ENCODE assay signal across 8 cellular contexts in the genomic region with DNA sequence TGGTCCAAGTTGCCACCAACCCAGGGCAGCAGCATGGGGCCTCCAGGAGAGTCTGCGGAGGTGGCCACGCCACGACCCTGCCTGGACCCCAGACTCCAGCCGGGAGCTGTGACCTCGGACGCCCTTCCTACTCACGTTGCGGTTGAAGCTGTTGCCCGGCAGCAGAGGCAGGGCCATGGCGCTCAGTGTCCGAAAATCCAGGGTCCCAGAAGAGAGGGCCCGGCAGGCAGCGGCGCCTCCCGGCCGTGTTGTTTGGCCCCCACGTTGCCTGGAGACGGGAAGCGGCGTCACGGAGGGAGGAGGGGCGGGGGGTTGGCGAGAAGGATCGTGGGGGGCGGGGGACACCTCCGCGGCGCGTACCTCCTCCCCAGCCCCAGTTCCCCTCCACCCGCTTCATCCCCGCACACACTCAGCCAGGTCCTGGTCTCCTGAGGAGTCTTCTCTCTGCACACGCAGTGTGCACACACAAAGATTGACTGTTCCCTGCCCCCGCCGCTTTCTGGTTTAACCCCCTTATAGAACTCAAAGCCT.
DNase-seq lines count a peak whose midpoint lies in the region; ATAC-seq and TF ChIP-seq lines count a peak whose summit lies in the region.

A gene with protein sequence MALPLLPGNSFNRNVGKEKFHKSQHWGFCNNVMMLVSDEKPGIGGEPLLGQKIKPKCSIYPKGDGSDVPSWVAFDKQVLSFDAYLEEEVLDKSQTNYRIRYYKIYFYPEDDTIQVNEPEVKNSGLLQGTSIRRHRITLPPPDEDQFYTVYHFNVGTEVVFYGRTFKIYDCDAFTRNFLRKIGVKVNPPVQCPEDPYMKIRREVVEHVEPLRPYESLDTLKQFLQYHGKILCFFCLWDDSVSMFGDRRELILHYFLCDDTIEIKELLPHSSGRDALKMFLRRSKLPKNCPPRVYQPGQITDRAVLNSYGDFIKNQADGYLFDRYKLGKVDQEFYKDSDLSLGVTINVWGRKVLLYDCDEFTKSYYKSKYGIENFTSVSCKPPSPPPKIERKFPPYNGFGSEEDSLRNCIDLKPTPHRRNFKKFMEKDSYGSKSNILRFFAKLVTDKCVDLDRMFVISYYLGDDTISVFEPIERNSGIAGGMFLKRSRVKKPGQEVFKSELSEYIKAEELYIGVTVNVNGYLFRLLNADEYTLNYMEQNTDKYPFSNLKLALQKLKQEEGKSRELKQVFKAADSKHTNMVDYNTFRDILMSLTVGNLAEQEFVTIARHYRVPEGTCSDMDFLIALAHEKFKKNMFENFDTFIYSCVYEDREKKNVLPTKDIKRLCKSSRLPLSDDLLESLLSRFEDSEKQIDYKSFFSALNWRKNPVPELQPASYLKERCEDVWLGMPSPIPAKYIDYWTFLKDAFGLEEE (minus strand): TSS at position 261 of the 531 bp plus-strand sequence. CDS start 84 bp downstream, at position 177.

- peak; percentile 12 to 58 (median 54) for DNase-seq in T-helper 2 cell
- DNase-seq in brain microvascular endothelial cell, result peak; percentile 13
- peak; percentile 40 for DNase-seq in iPS-NIHi7 (ENCODE audit: extremely low spot score)
- DNase-seq in stimulated activated CD4-positive, alpha-beta T cell treated with anti-CD3 and anti-CD28 coated beads, Interleukin-15, amount 100 ng/mL, for 1 hour (ENCODE audit: low read depth in 1 of 2, low spot score in 1 of 2), result peak; percentile 9 to 16
- no peak for DNase-seq in SIG-M5 treated with dmso at 0.1 percent for 504 hours (lab: John Stamatoyannopoulos, UW; ENCODE audit: unreplicated experiment)

- no peaks in the 10 kb centered on the region for H3K27me3 ChIP-seq in brain microvascular endothelial cell (replicated peaks)

- H3K4me3 ChIP-seq in brain microvascular endothelial cell (ENCODE audit: low read depth, low read length), result peak within 1 kb of the TSS; percentile 55

- in situ Hi-C loops in brain microvascular endothelial cell (cut with HindIII; ENCODE audit: low pct_ligation_motif_present, low sequenced_read_pairs), result no loop called here

- no peak within 1 kb of the TSS for H3K27ac ChIP-seq in brain microvascular endothelial cell

- no peak for TF ChIP-seq CTCF in brain microvascular endothelial cell (IDR thresholded peaks at IDR 0.05; ENCODE audit: low read depth, low read length, missing control alignments)

- ATAC-seq in GM19351 (IDR thresholded peaks at IDR 0.05; ENCODE audit: unreplicated experiment) (peak; percentile 36), GM21526 (IDR thresholded peaks at IDR 0.05; ENCODE audit: low FRiP score, unreplicated experiment) (no peak), HG03565 (IDR thresholded peaks at IDR 0.05; ENCODE audit: unreplicated experiment) (no peak)

- H3K36me3 ChIP-seq in brain microvascular endothelial cell (replicated peaks), result no peaks in the 10 kb centered on the region
